15 cellular contexts compared by ENCODE assay signal in genomic region chr22:41842996-41843970, GRCh38. TPM values are rescaled to one million over a fixed set of nuclear protein-coding genes. Genes with fewer than 3 reads are reported as not detected.
DNase-seq lines count a peak whose midpoint lies in the region; ATAC-seq and TF ChIP-seq lines count a peak whose summit lies in the region.
"Had no signal": no experiment of that assay in that cellular context is flagged by ENCODE, and none has a peak within 500 bp of the region (broad histone marks: within the 10 kb centered on the region; RNA-seq: fewer than 3 reads in every experiment).

No MANE protein-coding gene starts in this region.

- peak; percentile 22 for ATAC-seq in PC-3
- ATAC-seq in GM21526 (IDR thresholded peaks at IDR 0.05; ENCODE audit: low FRiP score, unreplicated experiment): no peak
- no peak for ATAC-seq in HG02571 (IDR thresholded peaks at IDR 0.05; ENCODE audit: unreplicated experiment)
- ATAC-seq: heart left ventricle had no signal

- no peak for TF ChIP-seq POLR2A in breast epithelium (IDR thresholded peaks at IDR 0.05)

- DNase-seq in activated CD4-positive, alpha-beta T cell treated with anti-CD3 and anti-CD28 coated beads for 48 hours: peak; percentile 35
- no peak for DNase-seq in activated CD4-positive, alpha-beta T cell treated with anti-CD3 and anti-CD28 coated beads for 1 hour
- DNase-seq in PC-3 (peak; percentile 39), breast epithelium (ENCODE audit: low spot score in 2 of 2) (no peak), NCI-H2107 treated with DMSO at 0.1 percent for 48 hours (lab: John Stamatoyannopoulos, UW; ENCODE audit: unreplicated experiment) (no peak)
- DNase-seq: activated CD4-positive, alpha-beta T cell treated with anti-CD3 and anti-CD28 coated beads, Interleukin-2, amount 50 U/mL, for 48 hours; endodermal cell; heart left ventricle; NCI-H1105; NCI-H524; stimulated activated CD4-positive, alpha-beta T cell treated with anti-CD3 and anti-CD28 coated beads, Interleukin-4, amount 100 ng/mL, for 4 hours had no signal

- H2AFZ ChIP-seq in PC-3 (ENCODE audit: low read length): no peak overlapping the region

- CTCF ChIA-PET in PC-3 (lab: Charles Lee): interaction anchor here (0.6 kb wide), 1 partner anchor 10 kb away, joined by 3 read pairs; the partner anchor contains the start of gene SREBF2

- peaks cover 18% of the 10 kb centered on the region; the same call in 1 of the 2 replicates for H4K20me1 ChIP-seq in PC-3 (ENCODE audit: low read length)

- H3K36me3 ChIP-seq in PC-3 (ENCODE audit: low read depth, low read length) (no peaks in the 10 kb centered on the region), breast epithelium (no peaks in the 10 kb centered on the region)
- H3K36me3 ChIP-seq: ascending aorta had no signal

- H3K9ac ChIP-seq in PC-3 (ENCODE audit: low read length): no peak overlapping the region

- H3K27ac ChIP-seq in PC-3 (ENCODE audit: low read length): no peak overlapping the region
- peak overlapping the region; percentile 61 to 64 for H3K27ac ChIP-seq in breast epithelium
- peak overlapping the region in 13 of 21 experiments; percentile 21 to 72 (median 55) for H3K27ac ChIP-seq in skin epidermis
- H3K27ac ChIP-seq: ascending aorta, heart left ventricle had no signal

- POLR2A ChIA-PET in PC-3 (lab: Charles Lee; ENCODE audit: unreplicated experiment): no interaction called here

- no TSS peak for BruUV-seq in PC-3 (replicated peaks; lab: Mats Ljungman, UMichigan)

- H3F3A ChIP-seq in PC-3 (ENCODE audit: low read length, unreplicated experiment): no peaks in the 10 kb centered on the region

- H3K4me3 ChIP-seq in PC-3 (ENCODE audit: low read length) (no peak overlapping the region), breast epithelium (no peak overlapping the region), skin epidermis (no peak overlapping the region)
- H3K4me3 ChIP-seq: ascending aorta, heart left ventricle had no signal

- no peaks in the 10 kb centered on the region for H3K9me2 ChIP-seq in PC-3 (replicated peaks; ENCODE audit: low read length)

- H3K4me2 ChIP-seq in PC-3 (ENCODE audit: low read length): no peak overlapping the region

- H3K79me2 ChIP-seq in PC-3 (ENCODE audit: low read length): peaks cover 94% of the 10 kb centered on the region

- H3K9me3 ChIP-seq in PC-3 (ENCODE audit: low read length): no peaks in the 10 kb centered on the region
- no peaks in the 10 kb centered on the region for H3K9me3 ChIP-seq in breast epithelium
- H3K9me3 ChIP-seq: ascending aorta, heart left ventricle had no signal

- H3K4me1 ChIP-seq in PC-3 (ENCODE audit: insufficient read depth, low read length) (peaks cover 46% of the 10 kb centered on the region), breast epithelium (peaks cover 0 to 3% of the 10 kb centered on the region in 2 donors)

- TF ChIP-seq CTCF in PC-3 (conservative IDR thresholded peaks at IDR 0.05; ENCODE audit: low read depth, low read length) (no peak), breast epithelium (IDR thresholded peaks at IDR 0.05) (no peak)

- intact Hi-C loops in PC-3 (cut with micrococcal nuclease): no loop called here
- intact Hi-C loops in breast epithelium (cut with DNase I; ENCODE audit: low total_unique reads): no loop called here

- H3K27me3 ChIP-seq in PC-3 (ENCODE audit: low read length): no peaks in the 10 kb centered on the region
- no peaks in the 10 kb centered on the region for H3K27me3 ChIP-seq in breast epithelium
- H3K27me3 ChIP-seq: ascending aorta, heart left ventricle had no signal

RNA-seq across cellular contexts. Expression of gene SREBF2, which starts 10.4 kb away (rescaled TPM):
- total RNA-seq in PC-3 (2014; rRNA removed) (38.7 and 40.0 TPM in 2 replicates), breast epithelium (10 to 100 TPM; 20.8 to 33.5 (median 32.1) TPM)

RNA-seq across cellular contexts. Expression of gene CCDC134, which starts 42.8 kb away (rescaled TPM):
- 7.9 and 17.6 TPM in 2 replicates for total RNA-seq in PC-3 (2014; rRNA removed)
- 10 to 100 TPM in 2 of 3 donors, 1 to 10 TPM in 1; 4.0 to 12.3 (median 10.8) TPM for total RNA-seq in breast epithelium

Comparison
In these comparisons a context has a peak if more than half of its experiments do, and no peak if none do; other contexts are left out.
1. DNase-seq: peak in activated CD4-positive, alpha-beta T cell treated with anti-CD3 and anti-CD28 coated beads for 48 hours (single experiment) and PC-3 (single experiment); none in activated CD4-positive, alpha-beta T cell treated with anti-CD3 and anti-CD28 coated beads for 1 hour (single experiment), breast epithelium (0 of 2) and NCI-H2107 treated with DMSO at 0.1 percent for 48 hours (single experiment).